ENCODE assay signal across 18 cellular contexts in the genomic region with DNA sequence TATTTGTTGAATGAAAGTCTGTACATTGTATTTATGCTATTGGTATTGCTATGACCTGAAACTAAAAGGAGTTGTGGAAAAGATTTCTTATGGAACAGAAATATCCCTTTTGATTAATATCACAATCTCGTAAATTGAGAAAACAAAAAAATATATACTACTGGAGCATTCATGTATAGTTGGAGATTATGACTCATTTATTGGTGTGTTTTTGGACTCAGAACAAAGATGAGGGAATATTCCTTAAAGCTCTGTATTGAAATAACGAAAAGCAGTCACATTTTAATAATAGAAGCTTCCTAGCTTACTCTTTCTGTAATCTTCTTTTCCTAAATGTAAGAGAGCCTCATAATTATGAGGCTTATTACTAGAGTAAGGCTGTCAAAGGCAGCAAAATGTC. TPM values are rescaled to one million over a fixed set of nuclear protein-coding genes. Genes with fewer than 3 reads are reported as not detected.
A peak's percentile ranks its signal among the peaks of the same experiment; 100 is the strongest.
DNase-seq lines count a peak whose midpoint lies in the region; ATAC-seq and TF ChIP-seq lines count a peak whose summit lies in the region.
"Had no signal": no experiment of that assay in that cellular context is flagged by ENCODE, and none has a peak within 500 bp of the region (broad histone marks: within the 10 kb centered on the region; RNA-seq: fewer than 3 reads in every experiment).

No MANE protein-coding gene starts in this region.

- no peak overlapping the region for H3K4me3 Mint-ChIP-seq in activated CD4-positive, alpha-beta T cell treated with anti-CD3 and anti-CD28 coated beads for 36 hours
- H3K4me3 Mint-ChIP-seq in activated CD4-positive, alpha-beta T cell treated with anti-CD3 and anti-CD28 coated beads, Interleukin-2, amount 10 ng/mL, durations not matched to agents 24 days and 14 days, result no peak overlapping the region
- H3K4me3 Mint-ChIP-seq: dendritic cell treated with granulocyte-macrophage colony-stimulating factor and Interleukin-4, amounts not matched to agents 40 ng/mL and 50 ng/mL, for 4 days; stimulated activated naive CD8-positive, alpha-beta T cell treated with anti-CD3 and anti-CD28 coated beads, Interleukin-15, amount 100 ng/mL, for 72 hours had no signal

- H3K79me2 ChIP-seq in OCI-LY7 (ENCODE audit: insufficient read depth, low read depth, low read length) (peaks cover 100% of the 10 kb centered on the region), parathyroid adenoma (peaks cover 58% of the 10 kb centered on the region)

- H3K4me3 ChIP-seq in OCI-LY7 (ENCODE audit: low read depth, low read length, poor library complexity, severe bottlenecking) (no peak overlapping the region), parathyroid adenoma (ENCODE audit: low read depth, low read length) (no peak overlapping the region)
- H3K4me3 ChIP-seq: tibial artery had no signal

- CTCF ChIA-PET in activated CD4-positive, alpha-beta T cell treated with anti-CD3 and anti-CD28 coated beads for 36 hours (lab: Charles Lee), result interaction anchor here (1.0 to 2.2 kb wide), 3 partner anchors 11 to 40 kb away, joined by 3 to 5 read pairs (median 4); no protein-coding TSS in a partner anchor
- CTCF ChIA-PET in OCI-LY7 (lab: Charles Lee; ENCODE audit: unreplicated experiment), result no interaction called here

- H2AFZ ChIP-seq in OCI-LY7 (ENCODE audit: low read length) (no peak overlapping the region), parathyroid adenoma (no peak overlapping the region)

- intact Hi-C loops in activated CD4-positive, alpha-beta T cell treated with anti-CD3 and anti-CD28 coated beads for 36 hours (cut with DNase I, micrococcal nuclease), result no loop called here
- intact Hi-C loops in activated CD4-positive, alpha-beta T cell treated with anti-CD3 and anti-CD28 coated beads, Interleukin-2, amount 10 ng/mL, durations not matched to agents 24 days and 14 days (cut with micrococcal nuclease), result no loop called here
- intact Hi-C loops in OCI-LY7 (cut with micrococcal nuclease; ENCODE audit: unreplicated experiment), result no loop called here

- H3K36me3 ChIP-seq in OCI-LY7 (ENCODE audit: insufficient read depth, low read length), result peaks cover 45% of the 10 kb centered on the region
- H3K36me3 ChIP-seq in parathyroid adenoma (ENCODE audit: control insufficient read depth, insufficient read depth, low read length), result no peaks in the 10 kb centered on the region
- H3K36me3 ChIP-seq: neutrophil, tibial artery had no signal

- H3K36me3 Mint-ChIP-seq in activated CD4-positive, alpha-beta T cell treated with anti-CD3 and anti-CD28 coated beads for 36 hours (ENCODE audit: low read depth), result peaks cover 37% of the 10 kb centered on the region
- peaks cover 20% of the 10 kb centered on the region for H3K36me3 Mint-ChIP-seq in activated CD4-positive, alpha-beta T cell treated with anti-CD3 and anti-CD28 coated beads, Interleukin-2, amount 10 ng/mL, durations not matched to agents 24 days and 14 days (ENCODE audit: low read depth)

- DNase-seq in activated CD4-positive, alpha-beta T cell treated with anti-CD3 and anti-CD28 coated beads for 36 hours, result no peak
- DNase-seq in activated CD4-positive, alpha-beta T cell treated with anti-CD3 and anti-CD28 coated beads, Interleukin-2, amount 10 ng/mL, durations not matched to agents 24 days and 14 days, result no peak
- no peak for DNase-seq in OCI-LY7 (ENCODE audit: low spot score)
- no peak for DNase-seq in foreskin keratinocyte
- DNase-seq in T1000 (lab: John Stamatoyannopoulos, UW), result no peak
- DNase-seq in kidney glomerular epithelial cell (lab: John Stamatoyannopoulos, UW), result no peak
- no peak for DNase-seq in effector CD8-positive, alpha-beta T cell (lab: John Stamatoyannopoulos, UW)
- DNase-seq: COR-L47; Karpas-422; NCI-H187; stimulated activated CD4-positive, alpha-beta T cell treated with anti-CD3 and anti-CD28 coated beads, Interleukin-4, amount 100 ng/mL, for 24 hours; stimulated activated naive CD8-positive, alpha-beta T cell treated with anti-CD3 and anti-CD28 coated beads, Interleukin-15, amount 100 ng/mL, for 72 hours; T-helper 9 cell; tibial artery had no signal

- TF ChIP-seq CTCF in OCI-LY7 (conservative IDR thresholded peaks at IDR 0.05; ENCODE audit: low read length) (no peak), foreskin keratinocyte (conservative IDR thresholded peaks at IDR 0.05) (no peak), parathyroid adenoma (IDR thresholded peaks at IDR 0.05) (no peak)

- H3K27me3 ChIP-seq in foreskin keratinocyte (no peaks in the 10 kb centered on the region), parathyroid adenoma (ENCODE audit: control insufficient read depth, insufficient read depth, low read length) (no peaks in the 10 kb centered on the region)
- H3K27me3 ChIP-seq: neutrophil, tibial artery had no signal

- BruUV-seq in OCI-LY7 (replicated peaks; lab: Mats Ljungman, UMichigan), result no TSS peak

- H3K27ac ChIP-seq in OCI-LY7 (ENCODE audit: low read depth, low read length, poor library complexity, severe bottlenecking) (no peak overlapping the region), foreskin keratinocyte (no peak overlapping the region), parathyroid adenoma (no peak overlapping the region)
- H3K27ac ChIP-seq: 22Rv1, neutrophil, tibial artery had no signal

- H3K4me1 ChIP-seq in OCI-LY7 (ENCODE audit: insufficient read depth, low read length, poor library complexity, severe bottlenecking) (peaks cover 12% of the 10 kb centered on the region), foreskin keratinocyte (peaks cover 24% of the 10 kb centered on the region), parathyroid adenoma (peaks cover 12% of the 10 kb centered on the region)

- H3K9me2 ChIP-seq in OCI-LY7 (ENCODE audit: insufficient read depth, low read length), result no peaks in the 10 kb centered on the region

- H3K27me3 Mint-ChIP-seq in activated CD4-positive, alpha-beta T cell treated with anti-CD3 and anti-CD28 coated beads for 36 hours, result no peaks in the 10 kb centered on the region
- no peaks in the 10 kb centered on the region for H3K27me3 Mint-ChIP-seq in activated CD4-positive, alpha-beta T cell treated with anti-CD3 and anti-CD28 coated beads, Interleukin-2, amount 10 ng/mL, durations not matched to agents 24 days and 14 days
- H3K27me3 Mint-ChIP-seq: dendritic cell treated with granulocyte-macrophage colony-stimulating factor and Interleukin-4, amounts not matched to agents 40 ng/mL and 50 ng/mL, for 4 days; stimulated activated naive CD8-positive, alpha-beta T cell treated with anti-CD3 and anti-CD28 coated beads, Interleukin-15, amount 100 ng/mL, for 72 hours had no signal

- H4K20me1 ChIP-seq in OCI-LY7 (ENCODE audit: insufficient read depth, low read length), result peaks cover 68% of the 10 kb centered on the region

- POLR2A ChIA-PET in activated CD4-positive, alpha-beta T cell treated with anti-CD3 and anti-CD28 coated beads for 36 hours (lab: Charles Lee), result interaction anchor here (2.0 kb wide), 1 partner anchor 14 kb away, joined by 6 read pairs; a partner anchor contains a TSS
- POLR2A ChIA-PET in OCI-LY7 (lab: Charles Lee), result interaction anchor here (0.6 to 1.7 kb wide), 9 partner anchors 10 to 581 kb away, joined by 3 to 5 read pairs (median 4); a partner anchor contains a TSS

- H3K4me1 Mint-ChIP-seq in activated CD4-positive, alpha-beta T cell treated with anti-CD3 and anti-CD28 coated beads for 36 hours, result peaks cover 76% of the 10 kb centered on the region
- H3K4me1 Mint-ChIP-seq in activated CD4-positive, alpha-beta T cell treated with anti-CD3 and anti-CD28 coated beads, Interleukin-2, amount 10 ng/mL, durations not matched to agents 24 days and 14 days, result peaks cover 39% of the 10 kb centered on the region

- ATAC-seq in activated CD4-positive, alpha-beta T cell treated with anti-CD3 and anti-CD28 coated beads for 36 hours, result no peak
- peak; percentile 39 for ATAC-seq in foreskin keratinocyte
- ATAC-seq: stimulated activated naive CD8-positive, alpha-beta T cell treated with anti-CD3 and anti-CD28 coated beads, Interleukin-15, amount 100 ng/mL, for 72 hours had no signal

- H3K9me3 ChIP-seq in OCI-LY7 (ENCODE audit: low read length), result peaks cover 4% of the 10 kb centered on the region; the same call in 1 of the 2 replicates
- no peaks in the 10 kb centered on the region for H3K9me3 ChIP-seq in parathyroid adenoma (ENCODE audit: control insufficient read depth, low read length)
- H3K9me3 ChIP-seq: neutrophil, tibial artery had no signal

- no peak overlapping the region for H3K9ac ChIP-seq in parathyroid adenoma

- H3K9me3 Mint-ChIP-seq in activated CD4-positive, alpha-beta T cell treated with anti-CD3 and anti-CD28 coated beads for 36 hours (ENCODE audit: low read depth), result no peaks in the 10 kb centered on the region
- no peaks in the 10 kb centered on the region for H3K9me3 Mint-ChIP-seq in activated CD4-positive, alpha-beta T cell treated with anti-CD3 and anti-CD28 coated beads, Interleukin-2, amount 10 ng/mL, durations not matched to agents 24 days and 14 days
- H3K9me3 Mint-ChIP-seq: dendritic cell treated with granulocyte-macrophage colony-stimulating factor and Interleukin-4, amounts not matched to agents 40 ng/mL and 50 ng/mL, for 4 days had no signal

- H3K4me2 ChIP-seq in OCI-LY7 (ENCODE audit: low read length) (0 out of 2 replicates have a peak overlapping the region, but pooled peaks have one; percentile 5), parathyroid adenoma (ENCODE audit: low read length) (peak overlapping the region; percentile 3)

- H3K27ac Mint-ChIP-seq in activated CD4-positive, alpha-beta T cell treated with anti-CD3 and anti-CD28 coated beads for 36 hours, result peak overlapping the region; percentile 72
- no peak overlapping the region for H3K27ac Mint-ChIP-seq in activated CD4-positive, alpha-beta T cell treated with anti-CD3 and anti-CD28 coated beads, Interleukin-2, amount 10 ng/mL, durations not matched to agents 24 days and 14 days
- H3K27ac Mint-ChIP-seq: dendritic cell treated with granulocyte-macrophage colony-stimulating factor and Interleukin-4, amounts not matched to agents 40 ng/mL and 50 ng/mL, for 4 days had no signal

RNA-seq across cellular contexts. Expression of a gene that starts 14.3 kb away (rescaled TPM):
- total RNA-seq in activated CD4-positive, alpha-beta T cell treated with anti-CD3 and anti-CD28 coated beads for 36 hours, result 100 to 1,000 TPM; 114 to 158 TPM
- 142 and 147 TPM in 2 replicates for total RNA-seq in activated CD4-positive, alpha-beta T cell treated with anti-CD3 and anti-CD28 coated beads, Interleukin-2, amount 10 ng/mL, durations not matched to agents 24 days and 14 days
- 201 and 237 TPM in 2 replicates for total RNA-seq in OCI-LY7 (2014; rRNA removed; shearing (Covaris generic))
- total RNA-seq in OCI-LY7 (2022) (157 and 161 TPM in 2 replicates), foreskin keratinocyte (438 and 461 TPM in 2 replicates)
- polyA plus RNA-seq in foreskin keratinocyte, result 135 and 150 TPM in 2 replicates
